ENCODE assay signal across 1 cellular context in genomic region chrX:71081348-71082148, GRCh38.
TF ChIP-seq lines count a peak whose summit lies in the region.

No MANE protein-coding gene starts in this region.

TF ChIP-seq in HepG2, 621 proteins besides CTCF, POLR2A, EP300 and RAD21 (continued from another document and continues in another):
- TF ChIP-seq MIXL1 (CRISPR knock-in tag; IDR thresholded peaks at IDR 0.05), result 0 out of 2 replicates have a peak, but pooled peaks have one; percentile 17
- TF ChIP-seq THAP9 (CRISPR knock-in tag; IDR thresholded peaks at IDR 0.05; ENCODE audit: borderline replicate concordance), result no peak
- TF ChIP-seq SOX13 (IDR thresholded peaks at IDR 0.05), result no peak
- TF ChIP-seq SOX13 (CRISPR knock-in tag; conservative IDR thresholded peaks at IDR 0.05 in 1 of 2, IDR thresholded peaks at IDR 0.05 in 1 of 2), result peak in 1 of 2 experiments; percentile 40; a peak in 1 of 4 replicates
- TF ChIP-seq DRAP1 (CRISPR knock-in tag; IDR thresholded peaks at IDR 0.05), result peak; percentile 24; the same call in 1 of the 2 replicates
- TF ChIP-seq HDAC1 (CRISPR knock-in tag; IDR thresholded peaks at IDR 0.05), result no peak
- TF ChIP-seq ZNF883 (CRISPR knock-in tag; IDR thresholded peaks at IDR 0.05; ENCODE audit: not compliant biosample characterization), result no peak
- TF ChIP-seq ZNF460 (CRISPR knock-in tag; IDR thresholded peaks at IDR 0.05; ENCODE audit: borderline replicate concordance), result no peak
- TF ChIP-seq ZNF235 (CRISPR knock-in tag; IDR thresholded peaks at IDR 0.05; ENCODE audit: borderline replicate concordance), result no peak
- 0 out of 2 replicates have a peak, but pooled peaks have one; percentile 21 for TF ChIP-seq KDM6A (CRISPR knock-in tag; IDR thresholded peaks at IDR 0.05; ENCODE audit: low read depth)
- no peak for TF ChIP-seq ZNF124 (CRISPR knock-in tag; IDR thresholded peaks at IDR 0.05)
- TF ChIP-seq ZFP36 (IDR thresholded peaks at IDR 0.05; ENCODE audit: borderline replicate concordance, low read depth, low read length, partially characterized antibody), result no peak
- 0 out of 2 replicates have a peak, but pooled peaks have one; percentile 21 for TF ChIP-seq JUN (CRISPR knock-in tag; IDR thresholded peaks at IDR 0.05)
- TF ChIP-seq GATAD2A (CRISPR knock-in tag; IDR thresholded peaks at IDR 0.05), result peak; percentile 67
- TF ChIP-seq HDAC2 (CRISPR knock-in tag; IDR thresholded peaks at IDR 0.05), result peak; percentile 56; the same call in 1 of the 2 replicates
- TF ChIP-seq PPARG (CRISPR knock-in tag; conservative IDR thresholded peaks at IDR 0.05), result no peak
- TF ChIP-seq NR0B2 (CRISPR knock-in tag; IDR thresholded peaks at IDR 0.05), result no peak
- no peak for TF ChIP-seq NAIF1 (CRISPR knock-in tag; IDR thresholded peaks at IDR 0.05; ENCODE audit: borderline replicate concordance)
- no peak for TF ChIP-seq EEA1 (CRISPR knock-in tag; IDR thresholded peaks at IDR 0.05; ENCODE audit: borderline replicate concordance)
- no peak for TF ChIP-seq ZNF18 (CRISPR knock-in tag; IDR thresholded peaks at IDR 0.05; ENCODE audit: insufficient replicate concordance)
- peak; percentile 65; the same call in 1 of the 2 replicates for TF ChIP-seq ZNF232 (CRISPR knock-in tag; IDR thresholded peaks at IDR 0.05; ENCODE audit: borderline replicate concordance)
- TF ChIP-seq ZNF75D (CRISPR knock-in tag; IDR thresholded peaks at IDR 0.05; ENCODE audit: borderline replicate concordance), result no peak
- no peak for TF ChIP-seq MAF1 (CRISPR knock-in tag; IDR thresholded peaks at IDR 0.05; ENCODE audit: borderline replicate concordance)
- TF ChIP-seq PREB (CRISPR knock-in tag; IDR thresholded peaks at IDR 0.05), result no peak
- TF ChIP-seq TEAD3 (CRISPR knock-in tag; optimal IDR thresholded peaks at IDR 0.05; ENCODE audit: borderline replicate concordance), result peak; percentile 65
- no peak for TF ChIP-seq KDM5A (IDR thresholded peaks at IDR 0.05; ENCODE audit: borderline replicate concordance, low read length)
- peak; percentile 92 for TF ChIP-seq HNF4A (CRISPR knock-in tag; IDR thresholded peaks at IDR 0.05)
- TF ChIP-seq NONO (IDR thresholded peaks at IDR 0.05), result no peak
- TF ChIP-seq NONO (CRISPR knock-in tag; conservative IDR thresholded peaks at IDR 0.05), result no peak
- TF ChIP-seq SAP130 (CRISPR knock-in tag; IDR thresholded peaks at IDR 0.05; ENCODE audit: low read depth), result peak; percentile 56
- TF ChIP-seq ZNF510 (CRISPR knock-in tag; IDR thresholded peaks at IDR 0.05; ENCODE audit: low read depth), result no peak
- no peak for TF ChIP-seq ZBTB3 (CRISPR knock-in tag; IDR thresholded peaks at IDR 0.05; ENCODE audit: borderline replicate concordance, low read depth)
- TF ChIP-seq NCOR1 (IDR thresholded peaks at IDR 0.05; ENCODE audit: borderline replicate concordance, low read length), result peak; percentile 87
- TF ChIP-seq ZNF576 (CRISPR knock-in tag; IDR thresholded peaks at IDR 0.05), result no peak
- no peak for TF ChIP-seq NFKB2 (CRISPR knock-in tag; IDR thresholded peaks at IDR 0.05; ENCODE audit: borderline replicate concordance)
- TF ChIP-seq ZBTB1 (CRISPR knock-in tag; IDR thresholded peaks at IDR 0.05; ENCODE audit: borderline replicate concordance), result no peak
- TF ChIP-seq TFDP1 (CRISPR knock-in tag; IDR thresholded peaks at IDR 0.05; ENCODE audit: borderline replicate concordance), result no peak
- TF ChIP-seq ARID5B (CRISPR knock-in tag; IDR thresholded peaks at IDR 0.05), result peak; percentile 73
- peak; percentile 64; the same call in 1 of the 2 replicates for TF ChIP-seq DPF2 (CRISPR knock-in tag; IDR thresholded peaks at IDR 0.05; ENCODE audit: borderline replicate concordance, low read depth)
- TF ChIP-seq ETV5 (CRISPR knock-in tag; IDR thresholded peaks at IDR 0.05; ENCODE audit: borderline replicate concordance), result peak; percentile 25; the same call in 1 of the 2 replicates
- peak; percentile 42; the same call in 1 of the 2 replicates for TF ChIP-seq ZNF281 (CRISPR knock-in tag; IDR thresholded peaks at IDR 0.05; ENCODE audit: borderline replicate concordance)
- TF ChIP-seq CEBPB (IDR thresholded peaks at IDR 0.05; ENCODE audit: borderline replicate concordance, low read depth, low read length), result peak; percentile 82
- no peak for TF ChIP-seq PATZ1 (CRISPR knock-in tag; IDR thresholded peaks at IDR 0.05)
- TF ChIP-seq EED (CRISPR knock-in tag; IDR thresholded peaks at IDR 0.05), result no peak
- TF ChIP-seq NFKBIZ (CRISPR knock-in tag; IDR thresholded peaks at IDR 0.05), result no peak
- no peak for TF ChIP-seq ZFP82 (CRISPR knock-in tag; IDR thresholded peaks at IDR 0.05; ENCODE audit: borderline replicate concordance)
- no peak for TF ChIP-seq CERS6 (CRISPR knock-in tag; IDR thresholded peaks at IDR 0.05)
